Comparison of ENCODE assay signal across 8 cellular contexts in the genomic region with DNA sequence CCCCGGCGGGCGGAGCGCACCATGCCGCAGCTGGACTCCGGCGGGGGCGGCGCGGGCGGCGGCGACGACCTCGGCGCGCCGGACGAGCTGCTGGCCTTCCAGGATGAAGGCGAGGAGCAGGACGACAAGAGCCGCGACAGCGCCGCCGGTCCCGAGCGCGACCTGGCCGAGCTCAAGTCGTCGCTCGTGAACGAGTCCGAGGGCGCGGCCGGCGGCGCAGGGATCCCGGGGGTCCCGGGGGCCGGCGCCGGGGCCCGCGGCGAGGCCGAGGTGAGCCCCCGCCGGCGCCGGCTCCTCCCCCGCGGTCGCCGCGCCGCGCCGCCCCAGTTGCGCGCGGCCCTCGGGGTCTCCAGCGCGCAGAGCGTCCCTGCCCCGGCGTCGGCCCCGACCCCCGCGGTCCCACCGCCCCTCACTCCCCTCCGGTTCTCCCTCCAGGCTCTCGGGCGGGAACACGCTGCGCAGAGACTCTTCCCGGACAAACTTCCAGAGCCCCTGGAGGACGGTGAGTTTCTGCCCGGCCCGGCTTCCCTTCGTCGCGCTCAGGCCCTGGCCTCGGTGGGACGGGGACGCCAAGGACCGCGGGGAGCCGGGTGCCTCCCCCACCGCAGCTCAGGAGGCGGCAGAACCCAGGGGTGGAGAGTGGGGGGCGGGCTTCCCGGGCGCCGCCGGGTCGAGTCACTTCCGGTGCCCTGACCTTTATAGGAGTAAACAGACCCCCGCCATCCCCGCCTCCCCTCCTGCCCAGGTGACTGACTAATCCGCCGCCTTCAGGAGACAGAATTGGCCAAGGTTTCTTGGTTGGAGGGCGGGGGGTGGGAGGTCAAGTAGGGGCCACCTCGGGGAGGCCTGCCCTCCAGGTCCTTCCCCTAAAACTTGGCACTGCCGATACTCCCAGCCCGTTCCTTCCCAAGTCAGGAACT. TPM values are rescaled to one million over a fixed set of nuclear protein-coding genes. Genes with fewer than 3 reads are reported as not detected.
A peak's percentile ranks its signal among the peaks of the same experiment; 100 is the strongest.
DNase-seq lines count a peak whose midpoint lies in the region; ATAC-seq and TF ChIP-seq lines count a peak whose summit lies in the region.

No MANE protein-coding gene starts in this region.

- no peaks in the 10 kb centered on the region for H3K9me3 Mint-ChIP-seq in GM23338

- H3K4me1 ChIP-seq in BLaER1: peaks cover 41% of the 10 kb centered on the region
- H3K4me1 ChIP-seq in GM23338 (ENCODE audit: insufficient read depth): no peaks in the 10 kb centered on the region; the same call in 1 of the 2 replicates
- H3K4me1 ChIP-seq in adrenal gland (replicated peaks in 1 of 2): peaks cover 6 to 12% of the 10 kb centered on the region in 2 donors

- H3K27me3 ChIP-seq in BLaER1 (peaks cover 97% of the 10 kb centered on the region), GM23338 (ENCODE audit: insufficient read depth) (peaks cover 40% of the 10 kb centered on the region), adrenal gland (no peaks in the 10 kb centered on the region)

- 1 to 13% (median 2%) methylated on average over 17 to 110 of the region's 110 CpGs for WGBS in adrenal gland, 4 donors
- 5 to 6% methylated on average over 32 to 58 of the region's 110 CpGs for whole genome bisulfite sequencing in lower leg skin, 2 donors

- peaks cover 35% of the 10 kb centered on the region for H3K27me3 Mint-ChIP-seq in GM23338 (ENCODE audit: insufficient read depth, low read depth, poor library complexity)

- H4K20me1 ChIP-seq in BLaER1: peaks cover 76% of the 10 kb centered on the region
- peaks cover 10% of the 10 kb centered on the region; the same call in 1 of the 2 replicates for H4K20me1 ChIP-seq in GM23338 (replicated peaks; ENCODE audit: insufficient read depth)

- H3K9me2 ChIP-seq in GM23338 (ENCODE audit: insufficient read depth): no peaks in the 10 kb centered on the region

- H3K4me3 ChIP-seq in BLaER1 (peak overlapping the region; percentile 73), GM23338 (peak overlapping the region; percentile 86), adrenal gland (peak overlapping the region in 2 of 4 donors; percentile 26 to 74), lower leg skin (ENCODE audit: low read depth, poor library complexity, severe bottlenecking) (peak overlapping the region; percentile 18)

- H3K9me3 ChIP-seq in BLaER1 (no peaks in the 10 kb centered on the region), adrenal gland (replicated peaks in 1 of 3) (no peaks in the 10 kb centered on the region)

- H2AFZ ChIP-seq in GM23338: peak overlapping the region; percentile 87; the same call in 1 of the 2 replicates

- peak overlapping the region; percentile 53; the same call in 1 of the 2 replicates for H3K9ac ChIP-seq in BLaER1

- H3K4me1 Mint-ChIP-seq in GM23338: peaks cover 7% of the 10 kb centered on the region

- H3K27ac ChIP-seq in BLaER1 (no peak overlapping the region), GM23338 (ENCODE audit: low read depth) (no peak overlapping the region), adrenal gland (peak overlapping the region in 1 of 5 donors; percentile 61)

- no peak overlapping the region for H3K27ac Mint-ChIP-seq in GM23338

- no peak for TF ChIP-seq CTCF in GM23338 (conservative IDR thresholded peaks at IDR 0.05; ENCODE audit: low read depth in 2 of 2)
- no peak for TF ChIP-seq CTCF in adrenal gland (IDR thresholded peaks at IDR 0.05)
- TF ChIP-seq CTCF in lower leg skin (IDR thresholded peaks at IDR 0.05): no peak

- no peak for TF ChIP-seq POLR2A in adrenal gland (IDR thresholded peaks at IDR 0.05)
- no peak for TF ChIP-seq POLR2A in lower leg skin (IDR thresholded peaks at IDR 0.05)

- peak; percentile 63 for ATAC-seq in GM23338
- no peak for ATAC-seq in HG03457 (IDR thresholded peaks at IDR 0.05; ENCODE audit: unreplicated experiment)

- peak overlapping the region; percentile 70 for H3K4me3 Mint-ChIP-seq in GM23338

- DNase-seq in GM23338 (ENCODE audit: low spot score) (peak; percentile 91), T follicular helper cell (ENCODE audit: low read depth) (peak; percentile 44), adrenal gland (peak in 4 of 7 donors; percentile 35 to 63 (median 48)), lower leg skin (ENCODE audit: low spot score in 2 of 2) (no peak), NCI-H2081 (lab: John Stamatoyannopoulos, UW) (no peak)
- peak; percentile 64 to 86 for DNase-seq in stimulated activated CD8-positive, alpha-beta memory T cell treated with anti-CD3 and anti-CD28 coated beads, Interleukin-4, amount 100 ng/mL, for 4 hours (ENCODE audit: low read depth in 2 of 2, low spot score in 1 of 2)

- no peaks in the 10 kb centered on the region for H3K36me3 ChIP-seq in BLaER1
- no peaks in the 10 kb centered on the region for H3K36me3 ChIP-seq in GM23338 (ENCODE audit: insufficient read depth)
- no peaks in the 10 kb centered on the region for H3K36me3 ChIP-seq in adrenal gland (replicated peaks in 1 of 2)

- no peaks in the 10 kb centered on the region; the same call in 2 of the 3 replicates for H3K36me3 Mint-ChIP-seq in GM23338 (ENCODE audit: low read depth)

- H3K4me2 ChIP-seq in BLaER1: peak overlapping the region; percentile 100
- H3K4me2 ChIP-seq in GM23338: peak overlapping the region; percentile 88

- no peaks in the 10 kb centered on the region for H3K79me2 ChIP-seq in GM23338 (replicated peaks; ENCODE audit: insufficient read depth)

- intact Hi-C loops in adrenal gland (cut with DNase I): no loop called here
- intact Hi-C loops in lower leg skin (cut with DNase I; ENCODE audit: low total_unique reads): no loop called here

- H3F3A ChIP-seq in GM23338 (replicated peaks; ENCODE audit: low read depth): 0 out of 2 replicates have a peak, but pooled peaks cover 15% of the 10 kb centered on the region

TF ChIP-seq in GM23338, 12 proteins besides CTCF, POLR2A, EP300 and RAD21 (continues in another document):
- TF ChIP-seq POLR2AphosphoS5 (IDR thresholded peaks at IDR 0.05; ENCODE audit: low read depth) (peak; percentile 54), CREB1 (CRISPR knock-in tag; IDR thresholded peaks at IDR 0.05; ENCODE audit: low read depth) (peak; percentile 75), ZNF114 (CRISPR knock-in tag; IDR thresholded peaks at IDR 0.05) (no peak), STAT1 (IDR thresholded peaks at IDR 0.05; ENCODE audit: unreplicated experiment) (no peak), ETS1 (IDR thresholded peaks at IDR 0.05) (no peak), NANOG (IDR thresholded peaks at IDR 0.05; ENCODE audit: borderline replicate concordance) (no peak)

RNA-seq across cellular contexts. Expression of gene TCF7, which starts 0.7 kb away (rescaled TPM):
- 8.1 and 9.7 TPM in 2 replicates for total RNA-seq in GM23338 (2014; rRNA removed; shearing (Covaris generic))
- polyA plus RNA-seq in GM23338 (2016; fragmentation: Nextera tagmentation; extraction: Ambion mirVana) (5.2 and 5.6 TPM in 2 replicates), adrenal gland (1 to 10 TPM; 3.9 to 5.4 (median 5.1) TPM)
- total RNA-seq in adrenal gland (1 to 10 TPM; 6.2 to 9.6 (median 7.6) TPM), lower leg skin (1 to 10 TPM; 2.6 to 6.2 (median 5.1) TPM)

Comparison
In these comparisons a context has a peak if more than half of its experiments do, and no peak if none do; other contexts are left out.
1. DNase-seq: peak in GM23338 (single experiment), T follicular helper cell (single experiment), adrenal gland (4 of 7) and stimulated activated CD8-positive, alpha-beta memory T cell treated with anti-CD3 and anti-CD28 coated beads, Interleukin-4, amount 100 ng/mL, for 4 hours (2 of 2); none in lower leg skin (0 of 2) and NCI-H2081 (0 of 2).